Comparison of ENCODE assay signal across 8 cellular contexts in genomic region chr6:153070756-153071155, GRCh38.
"Had no signal": no experiment of that assay in that cellular context is flagged by ENCODE, and none has a peak within 500 bp of the region (broad histone marks: within the 10 kb centered on the region; RNA-seq: fewer than 3 reads in every experiment).

No MANE protein-coding gene starts in this region.

- H3K9ac ChIP-seq: GM23248 had no signal

- H3K9me3 ChIP-seq: HAP-1 had no signal

- H3K36me3 ChIP-seq: HAP-1 had no signal

- H3K27ac ChIP-seq: GM23248 had no signal

- DNase-seq: GM23248, GOT3, H7, HFFc6, KBM-7 had no signal

- H3K4me3 ChIP-seq: GM23248, HAP-1 had no signal

- H2AFZ ChIP-seq: GM23248 had no signal

- FAIRE-seq: HTR-8/SVneo had no signal

- ATAC-seq: HCT116 had no signal
